In genomic region chr2:231890896-231891513, GRCh38 we compare ENCODE assay signal across 22 cellular contexts. TPM values are rescaled to one million over a fixed set of nuclear protein-coding genes. Genes with fewer than 3 reads are reported as not detected.
A peak's percentile ranks its signal among the peaks of the same experiment; 100 is the strongest.
DNase-seq lines count a peak whose midpoint lies in the region; ATAC-seq, FAIRE-seq and TF ChIP-seq lines count a peak whose summit lies in the region.
"Had no signal": no experiment of that assay in that cellular context is flagged by ENCODE, and none has a peak within 500 bp of the region (broad histone marks: within the 10 kb centered on the region; RNA-seq: fewer than 3 reads in every experiment).

No MANE protein-coding gene starts in this region.

- ATAC-seq in mucosa of descending colon: peak; percentile 52
- no peak for ATAC-seq in GM19455 (IDR thresholded peaks at IDR 0.05; ENCODE audit: unreplicated experiment)
- no peak for ATAC-seq in GM18505 (IDR thresholded peaks at IDR 0.05; ENCODE audit: unreplicated experiment)
- ATAC-seq: HCT116, sciatic nerve, SK-N-SH treated with all-trans-retinoic acid at 6 μM for 48 hours had no signal

- POLR2A ChIA-PET in HEK293 (lab: Yijun Ruan, JAX): no interaction called here

- DNase-seq in NCI-H2029 treated with DMSO at 0.1 percent for 48 hours (lab: John Stamatoyannopoulos, UW) (peak; percentile 81), mucosa of descending colon (no peak), D721Med (ENCODE audit: insufficient read length, low spot score) (no peak)
- DNase-seq: activated CD4-positive, alpha-beta T cell treated with anti-CD3 and anti-CD28 coated beads, Interleukin-2, amount 10 ng/mL, durations not matched to agents 7 days and 5 days; activated naive CD8-positive, alpha-beta T cell treated with anti-CD3 and anti-CD28 coated beads, Interleukin-2, amount 10 ng/mL, durations not matched to agents 7 days and 5 days; activated T-cell treated with anti-CD3 and anti-CD28 coated beads, Interleukin-2, amount 50 U/mL, for 24 hours; AML-193; MM.1S; stimulated activated CD4-positive, alpha-beta T cell treated with anti-CD3 and anti-CD28 coated beads, Interleukin-4, amount 100 ng/mL, for 24 hours; stimulated activated CD8-positive, alpha-beta memory T cell treated with anti-CD3 and anti-CD28 coated beads, Interleukin-4, amount 100 ng/mL, for 48 hours had no signal

- H3K4me3 ChIP-seq in HEK293 (ENCODE audit: low read depth, low read length) (no peak overlapping the region), mucosa of descending colon (no peak overlapping the region)
- H3K4me3 ChIP-seq: dorsolateral prefrontal cortex, esophagus muscularis mucosa, Peyer's patch, suprapubic skin had no signal

- no peak for TF ChIP-seq POLR2A in GM18505 (IDR thresholded peaks at IDR 0.05; ENCODE audit: borderline replicate concordance, extremely low read depth, insufficient read depth, insufficient read length)

- CTCF ChIA-PET in HEK293 (lab: Yijun Ruan, JAX): interaction anchor here (0.7 to 3.5 kb wide), 4 partner anchors 10 to 402 kb away, joined by 3 to 26 read pairs (median 4); no protein-coding TSS in a partner anchor

- intact Hi-C loops in mucosa of descending colon (cut with DNase I, micrococcal nuclease): no loop called here

- FAIRE-seq in D721Med (lab: Jason Lieb, UNC): no peak
- FAIRE-seq: GM18507 had no signal

- no peaks in the 10 kb centered on the region; the same call in 1 of the 2 replicates for H3K4me1 ChIP-seq in HEK293 (ENCODE audit: control insufficient read depth, insufficient read depth, low read length)
- no peaks in the 10 kb centered on the region for H3K4me1 ChIP-seq in mucosa of descending colon (ENCODE audit: low read depth)
- H3K4me1 ChIP-seq: esophagus muscularis mucosa, Peyer's patch, suprapubic skin had no signal

- H3K27ac ChIP-seq in HEK293 (ENCODE audit: extremely low read depth, low read depth, low read length) (no peak overlapping the region), VCaP (peak overlapping the region; percentile 26; the same call in 1 of the 2 replicates)
- H3K27ac ChIP-seq: dorsolateral prefrontal cortex, esophagus muscularis mucosa, Peyer's patch, suprapubic skin had no signal

- H3K36me3 ChIP-seq in HEK293 (ENCODE audit: control insufficient read depth in 2 of 2, insufficient read depth in 1 of 2, low read length in 2 of 2) (no peaks in the 10 kb centered on the region), mucosa of descending colon (ENCODE audit: low read depth) (no peaks in the 10 kb centered on the region)
- H3K36me3 ChIP-seq: esophagus muscularis mucosa, Peyer's patch, suprapubic skin had no signal

- no peaks in the 10 kb centered on the region for H3K9me3 ChIP-seq in HEK293 (ENCODE audit: control insufficient read depth, insufficient read depth, low read depth, low read length)
- H3K9me3 ChIP-seq in mucosa of descending colon: peaks cover 2% of the 10 kb centered on the region
- H3K9me3 ChIP-seq: suprapubic skin had no signal

- TF ChIP-seq CTCF in HEK293 (tag by site-specific recombination; IDR thresholded peaks at IDR 0.05): no peak
- no peak for TF ChIP-seq CTCF in VCaP (conservative IDR thresholded peaks at IDR 0.05)
- TF ChIP-seq CTCF in mucosa of descending colon (IDR thresholded peaks at IDR 0.05): no peak
- TF ChIP-seq CTCF in D721Med (IDR thresholded peaks at IDR 0.05; ENCODE audit: insufficient read depth, missing control alignments): no peak

TF ChIP-seq in HEK293, 187 proteins besides CTCF, POLR2A, EP300 and RAD21:
- TF ChIP-seq IKZF3 (tag by site-specific recombination; IDR thresholded peaks at IDR 0.05): no peak
- peak; percentile 79 for TF ChIP-seq SCRT2 (tag by site-specific recombination; IDR thresholded peaks at IDR 0.05)

RNA-seq across cellular contexts. Expression of gene NPPC, which starts 35.2 kb away (rescaled TPM):
- total RNA-seq in mucosa of descending colon: 1 to 10 TPM in 1 of 3 donors, under 1 TPM in 1, not detected in 1; 0.39 to 2.7 TPM
- total RNA-seq: activated CD4-positive, alpha-beta T cell treated with anti-CD3 and anti-CD28 coated beads, Interleukin-2, amount 10 ng/mL, durations not matched to agents 7 days and 5 days; Peyer's patch; suprapubic skin had no signal
